Comparison of ENCODE assay signal across 24 cellular contexts in the genomic region with DNA sequence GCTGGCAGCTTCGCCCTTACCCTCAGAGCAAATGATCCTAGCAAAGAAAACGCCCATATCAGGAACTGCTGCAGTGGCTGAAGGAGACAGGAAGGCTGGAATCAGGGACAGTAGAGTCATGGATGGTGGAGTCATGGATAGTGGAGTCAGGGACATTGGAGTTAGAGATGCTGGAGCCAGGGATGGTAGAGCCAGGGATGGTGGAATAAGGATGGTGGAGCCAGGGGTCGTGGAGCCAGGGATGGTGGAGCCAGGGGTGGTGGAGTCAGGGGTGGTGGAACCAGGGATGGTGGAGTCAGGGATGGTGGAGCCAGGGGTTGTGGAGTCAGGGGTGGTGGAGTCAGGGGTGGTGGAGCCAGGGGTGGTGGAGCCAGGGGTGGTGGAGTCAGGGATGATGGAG. TPM values are rescaled to one million over a fixed set of nuclear protein-coding genes. Genes with fewer than 3 reads are reported as not detected.
DNase-seq lines count a peak whose midpoint lies in the region; ATAC-seq and TF ChIP-seq lines count a peak whose summit lies in the region.
"Had no signal": no experiment of that assay in that cellular context is flagged by ENCODE, and none has a peak within 500 bp of the region (broad histone marks: within the 10 kb centered on the region; RNA-seq: fewer than 3 reads in every experiment).

No MANE protein-coding gene starts in this region.

- H2BK15ac ChIP-seq in H9 (ENCODE audit: low read depth, low read length): no peak overlapping the region

- H3K9me3 ChIP-seq in H9 (ENCODE audit: control insufficient read depth, low read depth, low read length): no peaks in the 10 kb centered on the region
- H3K9me3 ChIP-seq: body of pancreas, neutrophil had no signal

- no peak overlapping the region for H3K18ac ChIP-seq in H9 (ENCODE audit: insufficient read length, low read depth, low read length)

- H3K36me3 Mint-ChIP-seq in T-helper 2 cell treated with Interferon-gamma antibody and Interleukin-4, amounts not matched to agents 5 μg/mL and 100 μg/mL, for 36 hours (ENCODE audit: low read depth): peaks cover 3% of the 10 kb centered on the region
- peaks cover 4 to 5% (median 4%) of the 10 kb centered on the region in 3 experiments for H3K36me3 Mint-ChIP-seq in H9 (ENCODE audit: insufficient read depth in 1 of 3, low read depth in 3 of 3)
- no peaks in the 10 kb centered on the region for H3K36me3 Mint-ChIP-seq in activated naive CD8-positive, alpha-beta T cell treated with anti-CD3 and anti-CD28 coated beads, Interleukin-2, amount 50 U/mL, for 24 hours (ENCODE audit: low read depth)
- H3K36me3 Mint-ChIP-seq in natural killer cell treated with Interleukin-12 subunit alpha and Interleukin-12 subunit beta and Interleukin-15 and Interleukin-18, amount 100 ng/mL, for 72 hours: peaks cover 6% of the 10 kb centered on the region
- H3K36me3 Mint-ChIP-seq in activated CD4-positive, alpha-beta memory T cell treated with anti-CD3 and anti-CD28 coated beads for 36 hours: peaks cover 3% of the 10 kb centered on the region

- no peak overlapping the region for H3K14ac ChIP-seq in H9 (ENCODE audit: insufficient read depth, low read length)

- H3K4me1 Mint-ChIP-seq in T-helper 2 cell treated with Interferon-gamma antibody and Interleukin-4, amounts not matched to agents 5 μg/mL and 100 μg/mL, for 36 hours (ENCODE audit: low read depth): no peaks in the 10 kb centered on the region
- H3K4me1 Mint-ChIP-seq in H9: peaks cover 32 to 34% of the 10 kb centered on the region in 2 experiments
- peaks cover 8% of the 10 kb centered on the region for H3K4me1 Mint-ChIP-seq in activated naive CD8-positive, alpha-beta T cell treated with anti-CD3 and anti-CD28 coated beads, Interleukin-2, amount 50 U/mL, for 24 hours
- peaks cover 6 to 10% of the 10 kb centered on the region in 2 donors for H3K4me1 Mint-ChIP-seq in natural killer cell treated with Interleukin-12 subunit alpha and Interleukin-12 subunit beta and Interleukin-15 and Interleukin-18, amount 100 ng/mL, for 72 hours (ENCODE audit: low read depth in 2 of 2)
- H3K4me1 Mint-ChIP-seq in activated CD4-positive, alpha-beta memory T cell treated with anti-CD3 and anti-CD28 coated beads for 36 hours (ENCODE audit: low read depth): no peaks in the 10 kb centered on the region

- H3K4me3 Mint-ChIP-seq in T-helper 2 cell treated with Interferon-gamma antibody and Interleukin-4, amounts not matched to agents 5 μg/mL and 100 μg/mL, for 36 hours: no peak overlapping the region
- no peak overlapping the region for H3K4me3 Mint-ChIP-seq in H9
- peak overlapping the region; percentile 42 for H3K4me3 Mint-ChIP-seq in activated naive CD8-positive, alpha-beta T cell treated with anti-CD3 and anti-CD28 coated beads, Interleukin-2, amount 50 U/mL, for 24 hours
- peak overlapping the region; percentile 1 for H3K4me3 Mint-ChIP-seq in natural killer cell treated with Interleukin-12 subunit alpha and Interleukin-12 subunit beta and Interleukin-15 and Interleukin-18, amount 100 ng/mL, for 72 hours
- no peak overlapping the region for H3K4me3 Mint-ChIP-seq in activated CD4-positive, alpha-beta memory T cell treated with anti-CD3 and anti-CD28 coated beads for 36 hours

- no peaks in the 10 kb centered on the region for H3K23me2 ChIP-seq in H9 (ENCODE audit: insufficient read length, low read depth, low read length, poor library complexity, severe bottlenecking)

- H3K23ac ChIP-seq in H9 (ENCODE audit: insufficient read length, low read depth, low read length): no peak overlapping the region

- H3T11ph ChIP-seq in H9 (ENCODE audit: low read length): no peak overlapping the region

- H2BK5ac ChIP-seq in H9 (ENCODE audit: insufficient read length, low read length): no peak overlapping the region

- WGBS in H9 (ENCODE audit: extremely low coverage, insufficient read length, low lambda C conversion rate): no CpG with 5 or more reads among the region's 3 CpGs

- CTCF ChIA-PET in activated CD4-positive, alpha-beta memory T cell treated with anti-CD3 and anti-CD28 coated beads for 36 hours (lab: Charles Lee): interaction anchor here (1.3 kb wide), 1 partner anchor 10 kb away, joined by 5 read pairs; no protein-coding TSS in a partner anchor

- no peak for TF ChIP-seq CTCF in H9 (conservative IDR thresholded peaks at IDR 0.05)

- no peak overlapping the region for H4K5ac ChIP-seq in H9 (ENCODE audit: insufficient read length, low read depth, low read length)

- no peaks in the 10 kb centered on the region for H4K20me1 ChIP-seq in H9 (ENCODE audit: control insufficient read depth, insufficient read depth, insufficient read length)

- no peak overlapping the region for H3K4me2 ChIP-seq in H9 (ENCODE audit: insufficient read depth, insufficient read length, low read length)
- H3K4me2 ChIP-seq: smooth muscle cell had no signal

- no peak overlapping the region for H3K9ac ChIP-seq in H9 (ENCODE audit: extremely low read depth, insufficient read length, low read length)

- no peak overlapping the region for H3K27ac ChIP-seq in H9 (ENCODE audit: insufficient read length, low read depth, low read length)
- H3K27ac ChIP-seq: body of pancreas, coronary artery, neutrophil had no signal

- POLR2A ChIA-PET in activated CD4-positive, alpha-beta memory T cell treated with anti-CD3 and anti-CD28 coated beads for 36 hours (lab: Charles Lee): no interaction called here

- H3K79me2 ChIP-seq in H9 (ENCODE audit: insufficient read depth, low read length): no peaks in the 10 kb centered on the region

- peaks cover 5% of the 10 kb centered on the region for H3K9me3 Mint-ChIP-seq in T-helper 2 cell treated with Interferon-gamma antibody and Interleukin-4, amounts not matched to agents 5 μg/mL and 100 μg/mL, for 36 hours
- H3K9me3 Mint-ChIP-seq in H9: peaks cover 7 to 11% of the 10 kb centered on the region in 2 experiments
- H3K9me3 Mint-ChIP-seq in activated naive CD8-positive, alpha-beta T cell treated with anti-CD3 and anti-CD28 coated beads, Interleukin-2, amount 50 U/mL, for 24 hours: peaks cover 12% of the 10 kb centered on the region
- H3K9me3 Mint-ChIP-seq in natural killer cell treated with Interleukin-12 subunit alpha and Interleukin-12 subunit beta and Interleukin-15 and Interleukin-18, amount 100 ng/mL, for 72 hours: peaks cover 5% of the 10 kb centered on the region
- peaks cover 6% of the 10 kb centered on the region for H3K9me3 Mint-ChIP-seq in activated CD4-positive, alpha-beta memory T cell treated with anti-CD3 and anti-CD28 coated beads for 36 hours

- no peak for ATAC-seq in activated naive CD8-positive, alpha-beta T cell treated with anti-CD3 and anti-CD28 coated beads, Interleukin-2, amount 50 U/mL, for 24 hours
- ATAC-seq in natural killer cell treated with Interleukin-12 subunit alpha and Interleukin-12 subunit beta and Interleukin-15 and Interleukin-18, amount 100 ng/mL, for 72 hours: no peak
- ATAC-seq: body of pancreas, HepG2, left lobe of liver had no signal

- no peak overlapping the region for H2BK120ac ChIP-seq in H9 (ENCODE audit: low read depth, low read length, poor library complexity, severe bottlenecking)

- no peak overlapping the region for H2AFZ ChIP-seq in H9 (ENCODE audit: low read length)

- DNase-seq in T-helper 2 cell treated with Interferon-gamma antibody and Interleukin-4, amounts not matched to agents 5 μg/mL and 100 μg/mL, for 36 hours (ENCODE audit: low spot score): no peak
- no peak for DNase-seq in T-helper 2 cell
- no peak for DNase-seq in H9
- no peak for DNase-seq in activated naive CD8-positive, alpha-beta T cell treated with anti-CD3 and anti-CD28 coated beads, Interleukin-2, amount 50 U/mL, for 24 hours
- no peak for DNase-seq in natural killer cell treated with Interleukin-12 subunit alpha and Interleukin-12 subunit beta and Interleukin-15 and Interleukin-18, amount 100 ng/mL, for 72 hours (ENCODE audit: low spot score)
- DNase-seq in activated CD4-positive, alpha-beta memory T cell treated with anti-CD3 and anti-CD28 coated beads for 36 hours: no peak
- no peak for DNase-seq in stimulated activated CD4-positive, alpha-beta T cell treated with anti-CD3 and anti-CD28 coated beads, Interleukin-12 subunit alpha, Interleukin-12 subunit beta, amount 100 ng/mL, for 4 hours
- DNase-seq in D341Med (ENCODE audit: low spot score): no peak
- DNase-seq: 8988T; activated CD4-positive, alpha-beta T cell treated with anti-CD3 and anti-CD28 coated beads for 1 hour; activated CD8-positive, alpha-beta memory T cell treated with anti-CD3 and anti-CD28 coated beads, Interleukin-2, amount 50 U/mL, for 48 hours; AML-193; body of pancreas; NCI-H1105; NCI-H2081; stimulated activated CD4-positive, alpha-beta T cell treated with anti-CD3 and anti-CD28 coated beads, Interleukin-4, amount 100 ng/mL, for 1 hour had no signal

- H3K4ac ChIP-seq in H9 (ENCODE audit: low read depth, low read length): no peak overlapping the region

- H4K8ac ChIP-seq in H9 (replicated peaks; ENCODE audit: insufficient read length, low read depth, low read length): no peak overlapping the region

- intact Hi-C loops in activated CD4-positive, alpha-beta memory T cell treated with anti-CD3 and anti-CD28 coated beads for 36 hours (cut with micrococcal nuclease): no loop called here

- H3K27me3 ChIP-seq in H9 (ENCODE audit: insufficient read depth, low read length): no peaks in the 10 kb centered on the region
- H3K27me3 ChIP-seq: body of pancreas, neutrophil had no signal

- H3K79me1 ChIP-seq in H9 (ENCODE audit: insufficient read depth, low read depth, low read length, poor library complexity, severe bottlenecking): no peaks in the 10 kb centered on the region

- no peak overlapping the region for H3K56ac ChIP-seq in H9 (ENCODE audit: insufficient read length, low read depth, low read length)

- peaks cover 3% of the 10 kb centered on the region for H3K27me3 Mint-ChIP-seq in T-helper 2 cell treated with Interferon-gamma antibody and Interleukin-4, amounts not matched to agents 5 μg/mL and 100 μg/mL, for 36 hours (ENCODE audit: low read depth)
- peaks cover 4% of the 10 kb centered on the region for H3K27me3 Mint-ChIP-seq in H9 (ENCODE audit: low read depth)
- H3K27me3 Mint-ChIP-seq in activated naive CD8-positive, alpha-beta T cell treated with anti-CD3 and anti-CD28 coated beads, Interleukin-2, amount 50 U/mL, for 24 hours: peaks cover 2% of the 10 kb centered on the region
- H3K27me3 Mint-ChIP-seq in natural killer cell treated with Interleukin-12 subunit alpha and Interleukin-12 subunit beta and Interleukin-15 and Interleukin-18, amount 100 ng/mL, for 72 hours: no peaks in the 10 kb centered on the region
- H3K27me3 Mint-ChIP-seq in activated CD4-positive, alpha-beta memory T cell treated with anti-CD3 and anti-CD28 coated beads for 36 hours: no peaks in the 10 kb centered on the region

- H2BK12ac ChIP-seq in H9 (ENCODE audit: insufficient read length, low read depth, low read length): no peak overlapping the region

- H3K27ac Mint-ChIP-seq in T-helper 2 cell treated with Interferon-gamma antibody and Interleukin-4, amounts not matched to agents 5 μg/mL and 100 μg/mL, for 36 hours: peak overlapping the region; percentile 78
- H3K27ac Mint-ChIP-seq in H9: peak overlapping the region in 2 of 3 experiments; percentile 6 to 11; a peak in 3 of 7 replicates
- H3K27ac Mint-ChIP-seq in activated naive CD8-positive, alpha-beta T cell treated with anti-CD3 and anti-CD28 coated beads, Interleukin-2, amount 50 U/mL, for 24 hours: peak overlapping the region; percentile 86
- peak overlapping the region; percentile 42 to 68 for H3K27ac Mint-ChIP-seq in natural killer cell treated with Interleukin-12 subunit alpha and Interleukin-12 subunit beta and Interleukin-15 and Interleukin-18, amount 100 ng/mL, for 72 hours
- no peak overlapping the region for H3K27ac Mint-ChIP-seq in activated CD4-positive, alpha-beta memory T cell treated with anti-CD3 and anti-CD28 coated beads for 36 hours

- peaks cover 5% of the 10 kb centered on the region; the same call in 1 of the 2 replicates for H3K4me1 ChIP-seq in H9 (ENCODE audit: insufficient read depth, low read length)
- H3K4me1 ChIP-seq: body of pancreas had no signal

- H2BK20ac ChIP-seq in H9 (ENCODE audit: low read depth, low read length, poor library complexity, severe bottlenecking): no peak overlapping the region

- no peak overlapping the region for H4K91ac ChIP-seq in H9 (ENCODE audit: insufficient read length, low read depth, low read length)

- no peak overlapping the region for H2AK5ac ChIP-seq in H9 (ENCODE audit: insufficient read length, low read length)

RNA-seq across cellular contexts. Expression of a gene that starts 31.3 kb away (rescaled TPM):
- 0.24 and 0.26 TPM in 2 replicates for total RNA-seq in H9 (2021)
- total RNA-seq in natural killer cell treated with Interleukin-12 subunit alpha and Interleukin-12 subunit beta and Interleukin-15 and Interleukin-18, amount 100 ng/mL, for 72 hours: not detected
- total RNA-seq in activated CD4-positive, alpha-beta memory T cell treated with anti-CD3 and anti-CD28 coated beads for 36 hours: under 1 TPM; 0.63 to 0.76 TPM
- total RNA-seq: body of pancreas, endothelial cell of umbilical vein, G401, HepG2, left lobe of liver, NCI-H460 had no signal

Comparison
In these comparisons a context has a peak if more than half of its experiments do, and no peak if none do; other contexts are left out.
1. H3K4me3 Mint-ChIP-seq: peak in activated naive CD8-positive, alpha-beta T cell treated with anti-CD3 and anti-CD28 coated beads, Interleukin-2, amount 50 U/mL, for 24 hours (single experiment) and natural killer cell treated with Interleukin-12 subunit alpha and Interleukin-12 subunit beta and Interleukin-15 and Interleukin-18, amount 100 ng/mL, for 72 hours (single experiment); none in T-helper 2 cell treated with Interferon-gamma antibody and Interleukin-4, amounts not matched to agents 5 μg/mL and 100 μg/mL, for 36 hours (single experiment), H9 (0 of 2) and activated CD4-positive, alpha-beta memory T cell treated with anti-CD3 and anti-CD28 coated beads for 36 hours (single experiment).